1 cellular context compared by ENCODE assay signal in the genomic region with DNA sequence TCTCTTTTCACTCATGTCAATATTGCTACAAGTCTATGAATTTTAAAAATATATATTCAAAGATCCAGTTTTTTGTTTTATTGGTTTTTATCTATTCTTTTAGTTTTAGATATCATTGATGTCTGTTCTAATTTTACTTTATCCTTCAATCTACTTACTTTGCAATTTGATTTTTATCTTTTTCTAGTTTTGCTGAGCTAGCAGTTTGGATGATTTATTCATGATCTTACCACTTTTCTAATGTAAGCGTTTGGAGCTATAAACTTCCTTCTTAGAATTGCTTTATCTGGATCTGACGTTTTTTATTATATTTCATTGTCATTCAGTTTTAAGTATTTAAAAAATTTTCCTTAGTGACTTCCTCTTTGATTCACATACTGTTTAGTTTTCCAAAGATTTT.
TF ChIP-seq lines count a peak whose summit lies in the region.

No MANE protein-coding gene starts in this region.

TF ChIP-seq in HepG2, 621 proteins besides CTCF, POLR2A, EP300 and RAD21 (continued from another document):
- TF ChIP-seq, protein P1, sequence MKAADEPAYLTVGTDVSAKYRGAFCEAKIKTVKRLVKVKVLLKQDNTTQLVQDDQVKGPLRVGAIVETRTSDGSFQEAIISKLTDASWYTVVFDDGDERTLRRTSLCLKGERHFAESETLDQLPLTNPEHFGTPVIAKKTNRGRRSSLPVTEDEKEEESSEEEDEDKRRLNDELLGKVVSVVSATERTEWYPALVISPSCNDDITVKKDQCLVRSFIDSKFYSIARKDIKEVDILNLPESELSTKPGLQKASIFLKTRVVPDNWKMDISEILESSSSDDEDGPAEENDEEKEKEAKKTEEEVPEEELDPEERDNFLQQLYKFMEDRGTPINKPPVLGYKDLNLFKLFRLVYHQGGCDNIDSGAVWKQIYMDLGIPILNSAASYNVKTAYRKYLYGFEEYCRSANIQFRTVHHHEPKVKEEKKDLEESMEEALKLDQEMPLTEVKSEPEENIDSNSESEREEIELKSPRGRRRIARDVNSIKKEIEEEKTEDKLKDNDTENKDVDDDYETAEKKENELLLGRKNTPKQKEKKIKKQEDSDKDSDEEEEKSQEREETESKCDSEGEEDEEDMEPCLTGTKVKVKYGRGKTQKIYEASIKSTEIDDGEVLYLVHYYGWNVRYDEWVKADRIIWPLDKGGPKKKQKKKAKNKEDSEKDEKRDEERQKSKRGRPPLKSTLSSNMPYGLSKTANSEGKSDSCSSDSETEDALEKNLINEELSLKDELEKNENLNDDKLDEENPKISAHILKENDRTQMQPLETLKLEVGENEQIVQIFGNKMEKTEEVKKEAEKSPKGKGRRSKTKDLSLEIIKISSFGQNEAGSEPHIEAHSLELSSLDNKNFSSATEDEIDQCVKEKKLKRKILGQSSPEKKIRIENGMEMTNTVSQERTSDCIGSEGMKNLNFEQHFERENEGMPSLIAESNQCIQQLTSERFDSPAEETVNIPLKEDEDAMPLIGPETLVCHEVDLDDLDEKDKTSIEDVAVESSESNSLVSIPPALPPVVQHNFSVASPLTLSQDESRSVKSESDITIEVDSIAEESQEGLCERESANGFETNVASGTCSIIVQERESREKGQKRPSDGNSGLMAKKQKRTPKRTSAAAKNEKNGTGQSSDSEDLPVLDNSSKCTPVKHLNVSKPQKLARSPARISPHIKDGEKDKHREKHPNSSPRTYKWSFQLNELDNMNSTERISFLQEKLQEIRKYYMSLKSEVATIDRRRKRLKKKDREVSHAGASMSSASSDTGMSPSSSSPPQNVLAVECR (CRISPR knock-in tag; IDR thresholded peaks at IDR 0.05; ENCODE audit: borderline replicate concordance), result no peak
- TF ChIP-seq KLF11 (CRISPR knock-in tag; IDR thresholded peaks at IDR 0.05) (no peak), ZC3H13 (CRISPR knock-in tag; IDR thresholded peaks at IDR 0.05) (no peak), MAFK (conservative IDR thresholded peaks at IDR 0.05 in 1 of 2, IDR thresholded peaks at IDR 0.05 in 1 of 2; ENCODE audit: low read length in 2 of 2) (peak; percentile 86 to 96)
